14 cellular contexts compared by ENCODE assay signal in genomic region chr19:39154626-39155100, GRCh38. TPM values are rescaled to one million over a fixed set of nuclear protein-coding genes. Genes with fewer than 3 reads are reported as not detected.
DNase-seq lines count a peak whose midpoint lies in the region; ATAC-seq and TF ChIP-seq lines count a peak whose summit lies in the region.
"Had no signal": no experiment of that assay in that cellular context is flagged by ENCODE, and none has a peak within 500 bp of the region (broad histone marks: within the 10 kb centered on the region; RNA-seq: fewer than 3 reads in every experiment).

No MANE protein-coding gene starts in this region.

- H2AFZ ChIP-seq in PC-9 (peak overlapping the region; percentile 61; the same call in 1 of the 2 replicates), osteoblast (ENCODE audit: low read length) (no peak overlapping the region)

- ATAC-seq in GM21576 (IDR thresholded peaks at IDR 0.05; ENCODE audit: unreplicated experiment): no peak
- ATAC-seq: CD8-positive, alpha-beta T cell had no signal

- DNase-seq in ELF-1 (ENCODE audit: low read depth, low spot score): peak; percentile 86
- DNase-seq in PC-9: peak; percentile 90 to 92
- DNase-seq in osteoblast (ENCODE audit: insufficient read length, low spot score, missing footprints): peak; percentile 69
- no peak for DNase-seq in activated CD4-positive, alpha-beta T cell treated with anti-CD3 and anti-CD28 coated beads, Interleukin-2, amount 50 U/mL, for 48 hours
- no peak for DNase-seq in CD1c-positive myeloid dendritic cell (ENCODE audit: extremely low spot score)
- no peak for DNase-seq in germinal center (ENCODE audit: low spot score)
- DNase-seq: aorta; CD8-positive, alpha-beta T cell; immature natural killer cell; NCI-H187; occipital lobe; stimulated activated CD4-positive, alpha-beta T cell treated with anti-CD3 and anti-CD28 coated beads, Interleukin-4, amount 100 ng/mL, for 1 hour had no signal

- peak overlapping the region; percentile 74 for H3K4me2 ChIP-seq in PC-9
- no peak overlapping the region for H3K4me2 ChIP-seq in osteoblast (ENCODE audit: insufficient read depth, low read length)

- peaks cover 84% of the 10 kb centered on the region for H3K79me2 ChIP-seq in PC-9 (ENCODE audit: low read depth)
- H3K79me2 ChIP-seq in osteoblast (ENCODE audit: insufficient read depth, low read length): peaks cover 85% of the 10 kb centered on the region

- peak overlapping the region; percentile 42; the same call in 1 of the 2 replicates for H3K4me3 ChIP-seq in PC-9
- no peak overlapping the region for H3K4me3 ChIP-seq in esophagus (ENCODE audit: low read depth in 1 of 2, low read length in 2 of 2)
- no peak overlapping the region for H3K4me3 ChIP-seq in osteoblast (ENCODE audit: insufficient read depth, low read length)

- TF ChIP-seq CTCF in PC-9 (conservative IDR thresholded peaks at IDR 0.05) (no peak), osteoblast (IDR thresholded peaks at IDR 0.05; ENCODE audit: extremely low read depth, low read depth, low read length) (no peak)

- H3K9me2 ChIP-seq in PC-9 (ENCODE audit: insufficient read depth): no peaks in the 10 kb centered on the region

- CTCF ChIA-PET in PC-9 (lab: Charles Lee): interaction anchor here (0.6 to 1.1 kb wide), 2 partner anchors 12 to 1185 kb away, joined by 3 to 5 read pairs; no protein-coding TSS in a partner anchor

- POLR2A ChIA-PET in PC-9 (lab: Charles Lee; ENCODE audit: unreplicated experiment): interaction anchor here (0.6 to 0.7 kb wide), 4 partner anchors 15 to 722 kb away, joined by 4 to 10 read pairs (median 4); no protein-coding TSS in a partner anchor

- BruUV-seq in PC-9 (replicated peaks; lab: Mats Ljungman, UMichigan): no TSS peak

- intact Hi-C loops in PC-9 (cut with micrococcal nuclease; ENCODE audit: unreplicated experiment): loop anchor here (1.0 kb wide), 2 partner anchors 13 to 29 kb away; partner anchors contain the start of gene PAK4

- WGBS in esophagus, 2 donors: 40 to 41% methylated on average over 11 of the region's 11 CpGs

- peaks cover 54% of the 10 kb centered on the region for H4K20me1 ChIP-seq in PC-9 (ENCODE audit: insufficient read depth)
- H4K20me1 ChIP-seq in osteoblast (ENCODE audit: insufficient read depth, low read length): peaks cover 22% of the 10 kb centered on the region

- H3K4me1 ChIP-seq in PC-9 (replicated peaks; ENCODE audit: insufficient read depth): peaks cover 38% of the 10 kb centered on the region
- H3K4me1 ChIP-seq in esophagus (ENCODE audit: control insufficient read depth in 2 of 2, insufficient read depth in 2 of 2, low read length in 1 of 2): peaks cover 23 to 45% of the 10 kb centered on the region in 2 donors
- H3K4me1 ChIP-seq in osteoblast (ENCODE audit: insufficient read depth, low read length): peaks cover 21% of the 10 kb centered on the region

- H3K36me3 ChIP-seq in PC-9 (ENCODE audit: low read depth): no peaks in the 10 kb centered on the region
- peaks cover 0 to 13% of the 10 kb centered on the region in 2 donors for H3K36me3 ChIP-seq in esophagus (ENCODE audit: control insufficient read depth in 2 of 2, insufficient read depth in 2 of 2, low read length in 1 of 2)
- peaks cover 2% of the 10 kb centered on the region for H3K36me3 ChIP-seq in osteoblast (ENCODE audit: insufficient read depth, low read length)

- peak overlapping the region; percentile 61 for H3K27ac ChIP-seq in PC-9
- H3K27ac ChIP-seq in esophagus (ENCODE audit: low read depth in 2 of 2, low read length in 1 of 2): peak overlapping the region; percentile 89 to 91
- no peak overlapping the region for H3K27ac ChIP-seq in osteoblast (ENCODE audit: low read depth, low read length)

- H3F3A ChIP-seq in PC-9 (ENCODE audit: insufficient read depth, low read depth): peaks cover 32% of the 10 kb centered on the region; the same call in 1 of the 2 replicates

- H3K27me3 ChIP-seq in PC-9 (ENCODE audit: insufficient read depth, low read depth) (no peaks in the 10 kb centered on the region), esophagus (ENCODE audit: control insufficient read depth in 1 of 2, insufficient read depth in 2 of 2, low read length in 2 of 2) (no peaks in the 10 kb centered on the region), osteoblast (ENCODE audit: insufficient read depth, low read length) (no peaks in the 10 kb centered on the region)

- no peaks in the 10 kb centered on the region for H3K9me3 ChIP-seq in PC-9 (ENCODE audit: insufficient read depth, low read depth)
- H3K9me3 ChIP-seq in esophagus (ENCODE audit: control insufficient read depth in 2 of 2, insufficient read depth in 1 of 2, low read depth in 1 of 2, low read length in 1 of 2): no peaks in the 10 kb centered on the region
- H3K9me3 ChIP-seq in osteoblast (ENCODE audit: low read depth, low read length): no peaks in the 10 kb centered on the region

RNA-seq across cellular contexts. Expression of gene PAK4, which starts 29.1 kb away (rescaled TPM):
- total RNA-seq in PC-9 (2021): 77.8 and 90.2 TPM in 2 replicates
- 10 to 100 TPM; 39.8 to 43.1 TPM for polyA plus RNA-seq in esophagus
- 6.8 and 9.4 TPM in 2 replicates for total RNA-seq in osteoblast

RNA-seq across cellular contexts. Expression of gene NCCRP1, which starts 42.1 kb away (rescaled TPM):
- total RNA-seq in PC-9 (2021): 22.7 and 23.2 TPM in 2 replicates
- polyA plus RNA-seq in esophagus: 100 to 1,000 TPM; 296 to 510 TPM
- total RNA-seq in osteoblast: not detected in 2 replicates
- total RNA-seq: aorta; CD8-positive, alpha-beta T cell; occipital lobe had no signal
- polyA plus RNA-seq: immature natural killer cell had no signal

RNA-seq across cellular contexts. Expression of gene SYCN, which starts 49.4 kb away (rescaled TPM):
- not detected in 2 replicates for total RNA-seq in PC-9 (2021)
- under 1 TPM in 1 of 2 donors, not detected in 1; 0.22 TPM for polyA plus RNA-seq in esophagus
- not detected in 2 replicates for total RNA-seq in osteoblast
- total RNA-seq: aorta; CD8-positive, alpha-beta T cell; occipital lobe had no signal
- polyA plus RNA-seq: immature natural killer cell had no signal

Comparison
In these comparisons a context has a peak if more than half of its experiments do, and no peak if none do; other contexts are left out.
1. DNase-seq: peak in ELF-1 (single experiment), PC-9 (2 of 2) and osteoblast (single experiment); none in activated CD4-positive, alpha-beta T cell treated with anti-CD3 and anti-CD28 coated beads, Interleukin-2, amount 50 U/mL, for 48 hours (0 of 2), CD1c-positive myeloid dendritic cell (single experiment) and germinal center (single experiment).
2. RNA of gene NCCRP1, which starts 42.1 kb away (total RNA-seq): 22.7 to 23.2 TPM in PC-9; not detected in osteoblast; every median in the first group is over 10 times any median in the second.